8 cellular contexts compared by ENCODE assay signal in genomic region chr9:77717608-77718297, GRCh38.
DNase-seq lines count a peak whose midpoint lies in the region; TF ChIP-seq lines count a peak whose summit lies in the region.
"Not testable (repeated sequence)": the region's sequence is repeated elsewhere in the genome, so short reads cannot be mapped to it uniquely, and the experiment has no call there.

No MANE protein-coding gene starts in this region.

- H2AK5ac ChIP-seq in H9 (ENCODE audit: insufficient read length, low read length); mesenchymal stem cell (ENCODE audit: low read length, severe bottlenecking): not testable (repeated sequence)

- H3K27ac Mint-ChIP-seq in H9 = peak overlapping the region; percentile 62 to 98 (median 95)
- H3K27ac Mint-ChIP-seq in activated naive CD4-positive, alpha-beta T cell treated with anti-CD3 and anti-CD28 coated beads for 36 hours = peak overlapping the region; percentile 34

- not testable (repeated sequence) for H3K18ac ChIP-seq in H9 (ENCODE audit: insufficient read length, low read depth, low read length); mesenchymal stem cell (ENCODE audit: low read depth in 1 of 2, low read length in 2 of 2)

- H3K4me3 ChIP-seq in fibroblast of villous mesenchyme (ENCODE audit: low read depth, low read length); mesenchymal stem cell (ENCODE audit: insufficient read depth in 1 of 2, low read depth in 1 of 2, low read length in 2 of 2); smooth muscle cell: not testable (repeated sequence)

- H3F3A ChIP-seq in smooth muscle cell (ENCODE audit: low read depth) = not testable (repeated sequence)

- not testable (repeated sequence) for H2BK5ac ChIP-seq in H9 (ENCODE audit: insufficient read length, low read length); mesenchymal stem cell (ENCODE audit: low read depth, low read length, poor library complexity, severe bottlenecking)

- H4K8ac ChIP-seq in H9 (replicated peaks; ENCODE audit: insufficient read length, low read depth, low read length); mesenchymal stem cell (ENCODE audit: low read length): not testable (repeated sequence)

- not testable (repeated sequence) for H3K27me3 Mint-ChIP-seq in H9 (ENCODE audit: low read depth); activated naive CD4-positive, alpha-beta T cell treated with anti-CD3 and anti-CD28 coated beads for 36 hours (ENCODE audit: low read depth)

- H3T11ph ChIP-seq in H9 (ENCODE audit: low read length) = not testable (repeated sequence)

- not testable (repeated sequence) for H3K23ac ChIP-seq in H9 (ENCODE audit: insufficient read length, low read depth, low read length); mesenchymal stem cell (ENCODE audit: low read length in 2 of 2)

- CTCF ChIA-PET in activated naive CD4-positive, alpha-beta T cell treated with anti-CD3 and anti-CD28 coated beads for 36 hours (lab: Charles Lee) = interaction anchor here (0.6 kb wide), 1 partner anchor 215 kb away, joined by 6 read pairs; no protein-coding TSS in a partner anchor

- not testable (repeated sequence) for H3K14ac ChIP-seq in H9 (ENCODE audit: insufficient read depth, low read length); mesenchymal stem cell (ENCODE audit: low read length in 2 of 2)

- H3K4me1 Mint-ChIP-seq in H9 = peaks cover 83% of the 10 kb centered on the region in 2 experiments
- peaks cover 16% of the 10 kb centered on the region for H3K4me1 Mint-ChIP-seq in activated naive CD4-positive, alpha-beta T cell treated with anti-CD3 and anti-CD28 coated beads for 36 hours (ENCODE audit: low read depth)

- not testable (repeated sequence) for H3K36me3 ChIP-seq in mesenchymal stem cell (ENCODE audit: control insufficient read depth in 1 of 2, insufficient read depth in 2 of 2, low read depth in 1 of 2, low read length in 2 of 2); smooth muscle cell (ENCODE audit: low read depth)

- not testable (repeated sequence) for H3K4me2 ChIP-seq in H9 (ENCODE audit: insufficient read depth, insufficient read length, low read length); mesenchymal stem cell (ENCODE audit: low read length, poor library complexity, severe bottlenecking)
- H3K4me2 ChIP-seq in smooth muscle cell = peak overlapping the region; percentile 63

- H2BK120ac ChIP-seq in H9 (ENCODE audit: low read depth, low read length, poor library complexity, severe bottlenecking); mesenchymal stem cell (ENCODE audit: low read depth, low read length): not testable (repeated sequence)

- H3K9me3 ChIP-seq in H9 (ENCODE audit: control insufficient read depth, low read depth, low read length); mesenchymal stem cell (ENCODE audit: control insufficient read depth, low read length); smooth muscle cell (replicated peaks; ENCODE audit: low read depth): not testable (repeated sequence)

- not testable (repeated sequence) for H3K79me1 ChIP-seq in H9 (ENCODE audit: insufficient read depth, low read depth, low read length, poor library complexity, severe bottlenecking); mesenchymal stem cell (replicated peaks; ENCODE audit: low read length, poor library complexity, severe bottlenecking)

- H3K56ac ChIP-seq in H9 (ENCODE audit: insufficient read length, low read depth, low read length) = not testable (repeated sequence)

- not testable (repeated sequence) for H4K5ac ChIP-seq in H9 (ENCODE audit: insufficient read length, low read depth, low read length)

- DNase-seq in AG08395 (ENCODE audit: low spot score) (peak; percentile 56), RPMI7951 (ENCODE audit: low read depth) (peak; percentile 82), fibroblast of villous mesenchyme (ENCODE audit: low read depth) (peak; percentile 86), mesenchymal stem cell (peak; percentile 83)
- DNase-seq in H9; activated naive CD4-positive, alpha-beta T cell treated with anti-CD3 and anti-CD28 coated beads for 36 hours; caudate nucleus (lab: John Stamatoyannopoulos, UW); smooth muscle cell (lab: John Stamatoyannopoulos, UW; ENCODE audit: unreplicated experiment): not testable (repeated sequence)

- not testable (repeated sequence) for H3K27me3 ChIP-seq in H9 (ENCODE audit: insufficient read depth, low read length); mesenchymal stem cell (ENCODE audit: control insufficient read depth in 1 of 2, insufficient read depth in 1 of 2, low read length in 2 of 2); smooth muscle cell (ENCODE audit: low read depth)

- H4K91ac ChIP-seq in H9 (ENCODE audit: insufficient read length, low read depth, low read length); mesenchymal stem cell (ENCODE audit: low read length): not testable (repeated sequence)

- H2BK20ac ChIP-seq in H9 (ENCODE audit: low read depth, low read length, poor library complexity, severe bottlenecking) = not testable (repeated sequence)

- not testable (repeated sequence) for H3K9me3 Mint-ChIP-seq in H9; activated naive CD4-positive, alpha-beta T cell treated with anti-CD3 and anti-CD28 coated beads for 36 hours

- peak overlapping the region; percentile 64 for H3K27ac ChIP-seq in H9 (ENCODE audit: insufficient read length, low read depth, low read length)
- H3K27ac ChIP-seq in caudate nucleus (ENCODE audit: low read depth, low read length) = peak overlapping the region; percentile 20
- H3K27ac ChIP-seq in mesenchymal stem cell (ENCODE audit: low read length, poor library complexity, severe bottlenecking) = peak overlapping the region; percentile 72
- H3K27ac ChIP-seq in smooth muscle cell (ENCODE audit: low read depth) = peak overlapping the region; percentile 96

- not testable (repeated sequence) for H3K23me2 ChIP-seq in H9 (ENCODE audit: insufficient read length, low read depth, low read length, poor library complexity, severe bottlenecking)

- H2BK15ac ChIP-seq in H9 (ENCODE audit: low read depth, low read length); mesenchymal stem cell (ENCODE audit: low read depth, poor library complexity, severe bottlenecking): not testable (repeated sequence)

- not testable (repeated sequence) for H3K36me3 Mint-ChIP-seq in H9 (ENCODE audit: insufficient read depth in 1 of 3, low read depth in 3 of 3); activated naive CD4-positive, alpha-beta T cell treated with anti-CD3 and anti-CD28 coated beads for 36 hours (ENCODE audit: low read depth)

- no CpG with 5 or more reads among the region's 5 CpGs for WGBS in H9 (ENCODE audit: extremely low coverage, insufficient read length, low lambda C conversion rate)
- no CpG with 5 or more reads among the region's 5 CpGs for WGBS in mesenchymal stem cell
- whole genome bisulfite sequencing in smooth muscle cell (ENCODE audit: low lambda C conversion rate) = 28% methylated on average over 5 of the region's 5 CpGs

- H3K4me3 Mint-ChIP-seq in H9 = peak overlapping the region in 1 of 2 experiments; percentile 36; a peak in 2 of 5 replicates
- H3K4me3 Mint-ChIP-seq in activated naive CD4-positive, alpha-beta T cell treated with anti-CD3 and anti-CD28 coated beads for 36 hours = not testable (repeated sequence)

- H2BK12ac ChIP-seq in H9 (ENCODE audit: insufficient read length, low read depth, low read length); mesenchymal stem cell (ENCODE audit: low read length in 2 of 2): not testable (repeated sequence)

- not testable (repeated sequence) for H3K9ac ChIP-seq in H9 (ENCODE audit: extremely low read depth, insufficient read length, low read length); mesenchymal stem cell (ENCODE audit: low read length)
- H3K9ac ChIP-seq in smooth muscle cell (ENCODE audit: low read depth) = peak overlapping the region; percentile 66

- intact Hi-C loops in activated naive CD4-positive, alpha-beta T cell treated with anti-CD3 and anti-CD28 coated beads for 36 hours (cut with micrococcal nuclease) = not testable (repeated sequence)

- not testable (repeated sequence) for H3K4me1 ChIP-seq in H9 (ENCODE audit: insufficient read depth, low read length); mesenchymal stem cell (ENCODE audit: control insufficient read depth, insufficient read depth, low read depth, low read length)
- H3K4me1 ChIP-seq in smooth muscle cell (ENCODE audit: low read depth) = peaks cover 17% of the 10 kb centered on the region

- not testable (repeated sequence) for H4K20me1 ChIP-seq in H9 (ENCODE audit: control insufficient read depth, insufficient read depth, insufficient read length); smooth muscle cell (ENCODE audit: low read depth)

- H2AFZ ChIP-seq in H9 (ENCODE audit: low read length); mesenchymal stem cell (ENCODE audit: low read depth, low read length); smooth muscle cell (ENCODE audit: low read depth): not testable (repeated sequence)

- not testable (repeated sequence) for H3K4ac ChIP-seq in H9 (ENCODE audit: low read depth, low read length); mesenchymal stem cell (ENCODE audit: low read depth in 1 of 2, low read length in 2 of 2)

- H3K79me2 ChIP-seq in H9 (ENCODE audit: insufficient read depth, low read length); smooth muscle cell (ENCODE audit: low read depth): not testable (repeated sequence)

- TF ChIP-seq CTCF in H9 (conservative IDR thresholded peaks at IDR 0.05); fibroblast of villous mesenchyme (IDR thresholded peaks at IDR 0.05; ENCODE audit: insufficient read depth, low read depth, low read length); smooth muscle cell (IDR thresholded peaks at IDR 0.05; ENCODE audit: borderline replicate concordance, insufficient read depth, poor library complexity, severe bottlenecking): not testable (repeated sequence)

Comparison
In these comparisons a context has a peak if more than half of its experiments do, and no peak if none do; other contexts are left out.
1. H3K27ac ChIP-seq: peak in every context shown above with its lines; median percentile 96 in smooth muscle cell; 72 in mesenchymal stem cell; 64 in H9; 20 in caudate nucleus.